ENCODE assay signal across 22 cellular contexts in the genomic region with DNA sequence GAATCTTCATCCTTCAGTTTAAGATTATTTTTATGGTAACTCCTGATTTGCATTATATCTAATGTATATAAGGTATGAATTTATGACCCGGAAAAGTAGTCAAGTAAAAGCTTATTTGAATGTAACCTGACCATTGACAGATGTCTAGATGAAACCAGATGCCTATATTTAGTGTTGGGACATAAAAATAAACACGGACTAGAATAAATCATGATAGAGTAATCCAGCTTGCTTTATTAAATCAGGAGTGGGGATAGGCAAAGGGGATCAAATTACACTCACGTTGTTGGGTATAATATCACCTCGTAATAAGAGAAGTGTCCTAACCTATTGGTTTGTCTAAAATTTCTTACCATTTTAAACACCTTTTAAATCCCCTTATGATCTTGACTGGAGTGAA.
A peak's percentile ranks its signal among the peaks of the same experiment; 100 is the strongest.
DNase-seq lines count a peak whose midpoint lies in the region; ATAC-seq and TF ChIP-seq lines count a peak whose summit lies in the region.
"Had no signal": no experiment of that assay in that cellular context is flagged by ENCODE, and none has a peak within 500 bp of the region (broad histone marks: within the 10 kb centered on the region; RNA-seq: fewer than 3 reads in every experiment).

No MANE protein-coding gene starts in this region.

- TF ChIP-seq CTCF in endothelial cell (IDR thresholded peaks at IDR 0.05; ENCODE audit: unreplicated experiment): no peak

- DNase-seq in NCI-H1092 treated with DMSO at 0.1 percent for 48 hours (lab: John Stamatoyannopoulos, UW) (peak; percentile 63), NCI-H1092 (lab: John Stamatoyannopoulos, UW) (no peak), HEK293T (ENCODE audit: extremely low spot score) (no peak), NCI-H524 (lab: John Stamatoyannopoulos, UW) (peak; percentile 27 to 88), myocyte (ENCODE audit: low read depth) (peak; percentile 81), erythroblast (lab: John Stamatoyannopoulos, UW) (no peak), endothelial cell (ENCODE audit: low spot score) (no peak)
- DNase-seq: GF-D8, H9, IMR-90, NCI-H1048, NCI-H187, NCI-H2227 treated with DMSO at 0.1 percent for 48 hours, NCI-H82, PC-3, RPMI8226, SIG-M5, T-helper 1 cell, T-helper 9 cell had no signal

- H3K4me1 Mint-ChIP-seq in endothelial cell (ENCODE audit: unreplicated experiment): no peaks in the 10 kb centered on the region
- H3K4me1 Mint-ChIP-seq: CD14-positive monocyte had no signal

- POLR2A ChIA-PET in HEK293T (lab: Yijun Ruan, JAX): no interaction called here

- no peak for ATAC-seq in HG03196 (IDR thresholded peaks at IDR 0.05; ENCODE audit: unreplicated experiment)
- ATAC-seq: PC-3, SK-N-SH treated with all-trans-retinoic acid at 6 μM for 48 hours had no signal

- no peaks in the 10 kb centered on the region for H3K9me3 Mint-ChIP-seq in endothelial cell (ENCODE audit: unreplicated experiment)
- H3K9me3 Mint-ChIP-seq: H9 had no signal

- no peak for TF ChIP-seq POLR2A in erythroblast (IDR thresholded peaks at IDR 0.05; ENCODE audit: low read length)

- CTCF ChIA-PET in HEK293T (lab: Yijun Ruan, JAX): no interaction called here

- H3K27me3 Mint-ChIP-seq in endothelial cell (ENCODE audit: unreplicated experiment): peaks cover 3% of the 10 kb centered on the region

- H3K4me3 Mint-ChIP-seq in endothelial cell (ENCODE audit: unreplicated experiment): no peak overlapping the region
- H3K4me3 Mint-ChIP-seq: CD14-positive monocyte, H9 had no signal

- H3K27ac Mint-ChIP-seq in endothelial cell (ENCODE audit: unreplicated experiment): no peak overlapping the region
- H3K27ac Mint-ChIP-seq: CD14-positive monocyte, H9 had no signal

- no peaks in the 10 kb centered on the region for H3K36me3 Mint-ChIP-seq in endothelial cell (ENCODE audit: low read depth, unreplicated experiment)
- H3K36me3 Mint-ChIP-seq: CD14-positive monocyte had no signal

TF ChIP-seq in HEK293T, 16 proteins besides CTCF, POLR2A, EP300 and RAD21:
- TF ChIP-seq, protein P1, sequence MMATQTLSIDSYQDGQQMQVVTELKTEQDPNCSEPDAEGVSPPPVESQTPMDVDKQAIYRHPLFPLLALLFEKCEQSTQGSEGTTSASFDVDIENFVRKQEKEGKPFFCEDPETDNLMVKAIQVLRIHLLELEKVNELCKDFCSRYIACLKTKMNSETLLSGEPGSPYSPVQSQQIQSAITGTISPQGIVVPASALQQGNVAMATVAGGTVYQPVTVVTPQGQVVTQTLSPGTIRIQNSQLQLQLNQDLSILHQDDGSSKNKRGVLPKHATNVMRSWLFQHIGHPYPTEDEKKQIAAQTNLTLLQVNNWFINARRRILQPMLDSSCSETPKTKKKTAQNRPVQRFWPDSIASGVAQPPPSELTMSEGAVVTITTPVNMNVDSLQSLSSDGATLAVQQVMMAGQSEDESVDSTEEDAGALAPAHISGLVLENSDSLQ (IDR thresholded peaks at IDR 0.05): peak; percentile 56
- no peak for TF ChIP-seq SUZ12 (IDR thresholded peaks at IDR 0.05)

Comparison
In these comparisons a context has a peak if more than half of its experiments do, and no peak if none do; other contexts are left out.
1. DNase-seq: peak in NCI-H1092 treated with DMSO at 0.1 percent for 48 hours (single experiment), NCI-H524 (2 of 2) and myocyte (single experiment); none in NCI-H1092 (single experiment), HEK293T (single experiment), erythroblast (0 of 2) and endothelial cell (single experiment).